In genomic region chr16:84948855-84949610, GRCh38 we compare ENCODE assay signal across 18 cellular contexts.
DNase-seq lines count a peak whose midpoint lies in the region; ATAC-seq, FAIRE-seq and TF ChIP-seq lines count a peak whose summit lies in the region.
"Had no signal": no experiment of that assay in that cellular context is flagged by ENCODE, and none has a peak within 500 bp of the region (broad histone marks: within the 10 kb centered on the region; RNA-seq: fewer than 3 reads in every experiment).

No MANE protein-coding gene starts in this region.

- H3K79me1 ChIP-seq in IMR-90 (ENCODE audit: low read depth in 1 of 2, low read length in 2 of 2) (no peaks in the 10 kb centered on the region), mesenchymal stem cell (replicated peaks; ENCODE audit: low read length, poor library complexity, severe bottlenecking) (no peaks in the 10 kb centered on the region)

- H4K8ac ChIP-seq in IMR-90 (ENCODE audit: low read depth in 2 of 2, low read length in 2 of 2) = no peak overlapping the region
- H4K8ac ChIP-seq in mesenchymal stem cell (ENCODE audit: low read length) = no peak overlapping the region

- H3K27me3 ChIP-seq in BLaER1 (0 out of 2 replicates have a peak, but pooled peaks cover 3% of the 10 kb centered on the region), IMR-90 (ENCODE audit: control insufficient read depth, insufficient read depth, low read length) (no peaks in the 10 kb centered on the region), bronchial epithelial cell (ENCODE audit: control insufficient read depth, insufficient read depth, low read length) (peaks cover 3% of the 10 kb centered on the region), mesenchymal stem cell (ENCODE audit: control insufficient read depth in 1 of 2, insufficient read depth in 1 of 2, low read length in 2 of 2) (peaks cover 0 to 9% of the 10 kb centered on the region in 2 experiments)

- H2AK5ac ChIP-seq in IMR-90 (ENCODE audit: low read depth, low read length) (peak overlapping the region; percentile 40; the same call in 1 of the 2 replicates), mesenchymal stem cell (ENCODE audit: low read length, severe bottlenecking) (no peak overlapping the region)

- H3K4me3 ChIP-seq in BLaER1 (no peak overlapping the region), IMR-90 (ENCODE audit: insufficient read depth, low read depth, low read length) (no peak overlapping the region), bronchial epithelial cell (ENCODE audit: low read depth, low read length) (no peak overlapping the region), mesenchymal stem cell (ENCODE audit: insufficient read depth in 1 of 2, low read depth in 1 of 2, low read length in 2 of 2) (no peak overlapping the region)

- TF ChIP-seq CTCF in IMR-90 (conservative IDR thresholded peaks at IDR 0.05; ENCODE audit: low read depth, low read length) (no peak), bronchial epithelial cell (IDR thresholded peaks at IDR 0.05; ENCODE audit: insufficient read depth, low read length, severe bottlenecking) (no peak)

- no peak overlapping the region for H3K18ac ChIP-seq in IMR-90 (ENCODE audit: low read depth, low read length)
- H3K18ac ChIP-seq in mesenchymal stem cell (ENCODE audit: low read depth in 1 of 2, low read length in 2 of 2) = peak overlapping the region in 1 of 2 experiments; percentile 51

- TF ChIP-seq POLR2A in IMR-90 (IDR thresholded peaks at IDR 0.05; ENCODE audit: low read depth, low read length) = no peak

- H3K9me3 ChIP-seq in BLaER1 (no peaks in the 10 kb centered on the region), IMR-90 (ENCODE audit: control insufficient read depth, insufficient read depth, low read length) (no peaks in the 10 kb centered on the region), mesenchymal stem cell (ENCODE audit: control insufficient read depth, low read length) (no peaks in the 10 kb centered on the region)

- H4K5ac ChIP-seq in IMR-90 (ENCODE audit: low read depth, low read length) = no peak overlapping the region

- CTCF ChIA-PET in IMR-90 (lab: Yijun Ruan, JAX) = interaction anchor here (0.7 kb wide), 1 partner anchor 195 kb away, joined by 3 read pairs; no protein-coding TSS in a partner anchor

- WGBS in IMR-90 (ENCODE audit: extremely low coverage in 2 of 2, insufficient read length in 1 of 2), 2 experiments = no CpG with 5 or more reads among the region's 10 CpGs
- WGBS in mesenchymal stem cell = 76% methylated on average over 10 of the region's 10 CpGs

- peak overlapping the region; percentile 86 for H3K4me2 ChIP-seq in BLaER1
- no peak overlapping the region for H3K4me2 ChIP-seq in IMR-90 (ENCODE audit: low read depth, low read length)
- no peak overlapping the region for H3K4me2 ChIP-seq in mesenchymal stem cell (ENCODE audit: low read length, poor library complexity, severe bottlenecking)

- dilution Hi-C loops in IMR-90 (cut with HindIII; ENCODE audit: low sequenced_read_pairs, unreplicated experiment) = no loop called here

- peak overlapping the region; percentile 24 for H3K23ac ChIP-seq in IMR-90 (ENCODE audit: low read depth, low read length)
- H3K23ac ChIP-seq in mesenchymal stem cell (ENCODE audit: low read length in 2 of 2) = no peak overlapping the region

- no TSS peak for BruUV-seq in IMR-90 (replicated peaks; lab: Mats Ljungman, UMichigan)

- peak overlapping the region in 1 of 2 experiments; percentile 42 for H2BK12ac ChIP-seq in mesenchymal stem cell (ENCODE audit: low read length in 2 of 2)

- FAIRE-seq in bronchial epithelial cell (lab: Jason Lieb, UNC) = peak; percentile 66

- H3K9ac ChIP-seq in BLaER1 = no peak overlapping the region
- H3K9ac ChIP-seq in IMR-90 (ENCODE audit: low read depth, low read length) = no peak overlapping the region
- no peak overlapping the region for H3K9ac ChIP-seq in mesenchymal stem cell (ENCODE audit: low read length)

- peaks cover 4% of the 10 kb centered on the region; the same call in 1 of the 2 replicates for H3K9me1 ChIP-seq in IMR-90 (ENCODE audit: insufficient read depth, low read length)

- H3K27ac ChIP-seq in BLaER1 = no peak overlapping the region
- H3K27ac ChIP-seq in IMR-90 (ENCODE audit: insufficient read depth, low read length) = no peak overlapping the region
- no peak overlapping the region for H3K27ac ChIP-seq in mesenchymal stem cell (ENCODE audit: low read length, poor library complexity, severe bottlenecking)
- H3K27ac ChIP-seq: 22Rv1 had no signal

- H2BK20ac ChIP-seq in IMR-90 (ENCODE audit: low read depth, low read length) = no peak overlapping the region

- H2BK5ac ChIP-seq in IMR-90 (ENCODE audit: low read depth, low read length, poor library complexity, severe bottlenecking) (no peak overlapping the region), mesenchymal stem cell (ENCODE audit: low read depth, low read length, poor library complexity, severe bottlenecking) (no peak overlapping the region)

- H2BK120ac ChIP-seq in IMR-90 (ENCODE audit: low read depth, low read length) (no peak overlapping the region), mesenchymal stem cell (ENCODE audit: low read depth, low read length) (no peak overlapping the region)

- H2AK9ac ChIP-seq in IMR-90 (replicated peaks; ENCODE audit: low read depth, low read length, poor library complexity) = no peak overlapping the region

- H4K91ac ChIP-seq in IMR-90 (ENCODE audit: insufficient read depth, low read depth, low read length) = no peak overlapping the region
- peak overlapping the region; percentile 9 for H4K91ac ChIP-seq in mesenchymal stem cell (ENCODE audit: low read length)

- peaks cover 37% of the 10 kb centered on the region for H3K4me1 ChIP-seq in BLaER1
- H3K4me1 ChIP-seq in IMR-90 (ENCODE audit: control insufficient read depth, insufficient read depth, low read length) = peaks cover 7% of the 10 kb centered on the region; the same call in 1 of the 2 replicates
- peaks cover 10% of the 10 kb centered on the region for H3K4me1 ChIP-seq in mesenchymal stem cell (ENCODE audit: control insufficient read depth, insufficient read depth, low read depth, low read length)

- intact Hi-C loops in IMR-90 (cut with micrococcal nuclease) = no loop called here

- no peak overlapping the region for H3K4ac ChIP-seq in IMR-90 (ENCODE audit: low read depth, low read length)
- no peak overlapping the region for H3K4ac ChIP-seq in mesenchymal stem cell (ENCODE audit: low read depth in 1 of 2, low read length in 2 of 2)

- in situ Hi-C loops in IMR-90 (cut with MboI; ENCODE audit: low sequenced_read_pairs) = no loop called here

- H3K56ac ChIP-seq in IMR-90 (ENCODE audit: extremely low read depth, insufficient read depth, low read length) = no peak overlapping the region

- ATAC-seq in IMR-90 (ENCODE audit: low read depth) (no peak), left lobe of liver (no peak)
- ATAC-seq: PC-3 had no signal

- DNase-seq in IMR-90 = no peak
- no peak for DNase-seq in bronchial epithelial cell (ENCODE audit: low read depth)
- no peak for DNase-seq in mesenchymal stem cell
- DNase-seq in left lobe of liver (ENCODE audit: low spot score) = no peak
- no peak for DNase-seq in foreskin melanocyte
- no peak for DNase-seq in NCI-H526 treated with DMSO at 0.1 percent for 48 hours (lab: John Stamatoyannopoulos, UW)
- DNase-seq in NCI-H2029 treated with DMSO at 0.1 percent for 48 hours (lab: John Stamatoyannopoulos, UW) = no peak
- DNase-seq: EL, HFFc6, NCI-H1105 treated with DMSO at 0.1 percent for 48 hours, NCI-H1694 treated with DMSO at 0.1 percent for 48 hours, NCI-H2107, NCI-H2227 treated with DMSO at 0.1 percent for 48 hours, PC-3, RPMI8226, SHP77 treated with DMSO at 0.1 percent for 48 hours had no signal

- no peak overlapping the region for H2BK15ac ChIP-seq in IMR-90 (ENCODE audit: low read depth, low read length)
- no peak overlapping the region for H2BK15ac ChIP-seq in mesenchymal stem cell (ENCODE audit: low read depth, poor library complexity, severe bottlenecking)

- no peaks in the 10 kb centered on the region for H3K36me3 ChIP-seq in BLaER1
- H3K36me3 ChIP-seq in IMR-90 (ENCODE audit: control insufficient read depth, insufficient read depth, low read length) = no peaks in the 10 kb centered on the region
- H3K36me3 ChIP-seq in bronchial epithelial cell (ENCODE audit: control insufficient read depth, insufficient read depth, low read length) = no peaks in the 10 kb centered on the region
- no peaks in the 10 kb centered on the region for H3K36me3 ChIP-seq in mesenchymal stem cell (ENCODE audit: control insufficient read depth in 1 of 2, insufficient read depth in 2 of 2, low read depth in 1 of 2, low read length in 2 of 2)

- POLR2A ChIA-PET in IMR-90 (lab: Charles Lee; ENCODE audit: unreplicated experiment) = no interaction called here

- peak overlapping the region; percentile 58 for H2AFZ ChIP-seq in IMR-90 (replicated peaks; ENCODE audit: low read length, poor library complexity)
- H2AFZ ChIP-seq in mesenchymal stem cell (ENCODE audit: low read depth, low read length) = no peak overlapping the region

- H4K20me1 ChIP-seq in BLaER1 = peaks cover 14% of the 10 kb centered on the region
- no peaks in the 10 kb centered on the region for H4K20me1 ChIP-seq in IMR-90 (ENCODE audit: insufficient read depth, low read length)

- H3K14ac ChIP-seq in IMR-90 (replicated peaks; ENCODE audit: low read depth, low read length) (0 out of 2 replicates have a peak overlapping the region, but pooled peaks have one; percentile 24), mesenchymal stem cell (ENCODE audit: low read length in 2 of 2) (peak overlapping the region in 1 of 2 experiments; percentile 49)

- TF ChIP-seq RAD21 in IMR-90 (IDR thresholded peaks at IDR 0.05; ENCODE audit: low read length) = no peak

TF ChIP-seq in IMR-90, 13 proteins besides CTCF, POLR2A, EP300 and RAD21 (continues in another document):
- TF ChIP-seq RCOR1 (IDR thresholded peaks at IDR 0.05; ENCODE audit: insufficient replicate concordance, low read length) (no peak), MXI1 (IDR thresholded peaks at IDR 0.05; ENCODE audit: borderline replicate concordance, low read depth, low read length) (no peak), RFX5 (IDR thresholded peaks at IDR 0.05; ENCODE audit: low read depth, low read length) (no peak), MAFK (IDR thresholded peaks at IDR 0.05; ENCODE audit: low read depth, low read length) (no peak), SMC3 (IDR thresholded peaks at IDR 0.05; ENCODE audit: low read depth, low read length) (no peak), ELK1 (IDR thresholded peaks at IDR 0.05; ENCODE audit: borderline replicate concordance, low read depth, low read length) (no peak), BHLHE40 (IDR thresholded peaks at IDR 0.05; ENCODE audit: low read depth, low read length) (no peak), NFE2L2 (IDR thresholded peaks at IDR 0.05; ENCODE audit: low read depth, low read length) (no peak), CEBPB (IDR thresholded peaks at IDR 0.05; ENCODE audit: low read depth, low read length) (no peak)
